ENCODE assay signal across 16 cellular contexts in genomic region chr7:47358944-47359588, GRCh38.
DNase-seq lines count a peak whose midpoint lies in the region; ATAC-seq, FAIRE-seq and TF ChIP-seq lines count a peak whose summit lies in the region.
"Had no signal": no experiment of that assay in that cellular context is flagged by ENCODE, and none has a peak within 500 bp of the region (broad histone marks: within the 10 kb centered on the region; RNA-seq: fewer than 3 reads in every experiment).

No MANE protein-coding gene starts in this region.

- H3K9me1 ChIP-seq in K562 (ENCODE audit: control insufficient read depth, insufficient read depth, low read length), result no peaks in the 10 kb centered on the region

- no peak overlapping the region for H3K4me3 ChIP-seq in K562
- H3K4me3 ChIP-seq in mucosa of rectum (ENCODE audit: low read length in 2 of 2), result no peak overlapping the region
- H3K4me3 ChIP-seq: SJCRH30 had no signal

- H3K4me1 ChIP-seq in K562 (replicated peaks in 1 of 2; ENCODE audit: control insufficient read depth in 2 of 2, insufficient read depth in 2 of 2, low read length in 2 of 2) (peaks cover 10 to 14% of the 10 kb centered on the region in 2 experiments; a peak in 4 of 5 replicates), mucosa of rectum (ENCODE audit: control insufficient read depth in 2 of 2, insufficient read depth in 2 of 2, low read length in 2 of 2) (peaks cover 30 to 35% of the 10 kb centered on the region in 2 donors)

- H3K27me3 ChIP-seq in K562 (ENCODE audit: control insufficient read depth in 2 of 2, insufficient read depth in 2 of 2, low read length in 2 of 2), result peaks cover 3 to 32% of the 10 kb centered on the region in 2 experiments; a peak in 4 of 5 replicates
- no peaks in the 10 kb centered on the region for H3K27me3 ChIP-seq in mucosa of rectum (ENCODE audit: control insufficient read depth in 2 of 2, insufficient read depth in 2 of 2, low read length in 2 of 2)
- H3K27me3 ChIP-seq: SJCRH30 had no signal

- H3K9ac ChIP-seq in K562 (ENCODE audit: insufficient read depth in 1 of 2, low read depth in 2 of 2, low read length in 2 of 2) (no peak overlapping the region), mucosa of rectum (ENCODE audit: low read depth in 1 of 2, low read length in 2 of 2) (no peak overlapping the region)

- intact Hi-C loops in K562 (cut with micrococcal nuclease), result no loop called here

- no peaks in the 10 kb centered on the region for H3K79me2 ChIP-seq in K562 (ENCODE audit: control insufficient read depth, insufficient read depth, low read length)

- TF ChIP-seq CTCF in K562 (IDR thresholded peaks at IDR 0.05 in 2 of 3, conservative IDR thresholded peaks at IDR 0.05 in 1 of 3; ENCODE audit: insufficient read depth in 2 of 3, low read depth in 1 of 3, low read length in 3 of 3), result no peak

- H3K27ac ChIP-seq in K562 (ENCODE audit: extremely low read depth, low read depth, low read length), result no peak overlapping the region
- peak overlapping the region; percentile 76 to 78 for H3K27ac ChIP-seq in mucosa of rectum (ENCODE audit: low read depth in 2 of 2, low read length in 2 of 2)
- H3K27ac ChIP-seq: SJCRH30 had no signal

- ATAC-seq in K562 (no peak), GM19455 (IDR thresholded peaks at IDR 0.05; ENCODE audit: unreplicated experiment) (no peak), HG03039 (IDR thresholded peaks at IDR 0.05; ENCODE audit: unreplicated experiment) (no peak)

- no peaks in the 10 kb centered on the region for H4K20me1 ChIP-seq in K562 (replicated peaks; ENCODE audit: control insufficient read depth, insufficient read depth, low read length)

- BruUV-seq in K562 (replicated peaks; lab: Mats Ljungman, UMichigan), result no TSS peak

- POLR2A ChIA-PET in K562 (lab: Yijun Ruan, JAX), result no interaction called here

- CTCF ChIA-PET in K562 (lab: Yijun Ruan, JAX; ENCODE audit: low intra/inter-chr PET ratio), result no interaction called here

- peak; percentile 13 for FAIRE-seq in HTR-8/SVneo (lab: Jason Lieb, UNC)
- no peak for FAIRE-seq in K562 (lab: Jason Lieb, UNC)
- FAIRE-seq: H54, RCC 7860 had no signal

- in situ Hi-C loops in K562 (cut with MboI), result no loop called here

- no peak overlapping the region for H2AFZ ChIP-seq in K562 (ENCODE audit: low read depth, low read length)

- H3K36me3 ChIP-seq in K562 (ENCODE audit: control insufficient read depth, insufficient read depth, low read length), result no peaks in the 10 kb centered on the region
- peaks cover 11 to 14% of the 10 kb centered on the region in 2 donors for H3K36me3 ChIP-seq in mucosa of rectum (ENCODE audit: control insufficient read depth in 2 of 2, insufficient read depth in 2 of 2, low read length in 2 of 2)

- H3K9me3 ChIP-seq in K562 (replicated peaks; ENCODE audit: control insufficient read depth, insufficient read depth, low read depth, low read length) (no peaks in the 10 kb centered on the region), mucosa of rectum (ENCODE audit: control insufficient read depth in 2 of 2, low read length in 2 of 2) (no peaks in the 10 kb centered on the region)
- H3K9me3 ChIP-seq: SJCRH30 had no signal

- no peak for TF ChIP-seq POLR2A in K562 (conservative IDR thresholded peaks at IDR 0.05)

- peak; percentile 20 for DNase-seq in COLO668 (lab: John Stamatoyannopoulos, UW; ENCODE audit: unreplicated experiment)
- DNase-seq in HTR-8/SVneo (ENCODE audit: insufficient read length, low spot score), result no peak
- DNase-seq in K562 (ENCODE audit: extremely low read depth in 1 of 4, low spot score in 3 of 4), result no peak
- no peak for DNase-seq in activated T-cell treated with anti-CD3 and anti-CD28 coated beads, Interleukin-2, amount 50 U/mL, for 1 hour
- DNase-seq in AG08395 (ENCODE audit: low spot score), result no peak
- DNase-seq: CD4-positive, alpha-beta T cell; DND-41; NCI-H1092; NCI-H1694 treated with DMSO at 0.1 percent for 48 hours; NCI-H82 had no signal

- 2% methylated on average over 8 of the region's 8 CpGs for WGBS in K562 (ENCODE audit: insufficient coverage, low coverage, missing lambda C conversion rate)

- no peak overlapping the region for H3K4me2 ChIP-seq in K562 (ENCODE audit: insufficient read depth, low read length)

- no peak for TF ChIP-seq RAD21 in K562 (CRISPR knock-in tag; conservative IDR thresholded peaks at IDR 0.05 in 1 of 2, IDR thresholded peaks at IDR 0.05 in 1 of 2)

- TF ChIP-seq EP300 in K562 (IDR thresholded peaks at IDR 0.05; ENCODE audit: low read length), result no peak

TF ChIP-seq in K562, 482 proteins besides CTCF, POLR2A, EP300 and RAD21:
- TF ChIP-seq ZNF764 (CRISPR knock-in tag; IDR thresholded peaks at IDR 0.05; ENCODE audit: low read depth) (no peak), ZNF146 (CRISPR knock-in tag; IDR thresholded peaks at IDR 0.05; ENCODE audit: unreplicated experiment) (peak; percentile 51)
